In genomic region chr9:107422189-107422802, GRCh38 we compare ENCODE assay signal across 8 cellular contexts.
A peak's percentile ranks its signal among the peaks of the same experiment; 100 is the strongest.
DNase-seq lines count a peak whose midpoint lies in the region; ATAC-seq, FAIRE-seq and TF ChIP-seq lines count a peak whose summit lies in the region.

No MANE protein-coding gene starts in this region.

- DNase-seq in ACHN (peak; percentile 73), HuH-7.5 (ENCODE audit: low spot score) (peak; percentile 69), brain pericyte (ENCODE audit: low read depth, low spot score) (peak; percentile 31), keratinocyte (ENCODE audit: low read depth, low spot score) (no peak)
- DNase-seq in stimulated activated CD4-positive, alpha-beta T cell treated with anti-CD3 and anti-CD28 coated beads, Interleukin-4, amount 100 ng/mL, for 1 hour = peak; percentile 3
- DNase-seq in activated effector memory CD4-positive, alpha-beta T cell treated with Interleukin-2 at 50 U/mL for 16 hours = no peak

- H3K4me1 ChIP-seq in OCI-LY1 (ENCODE audit: insufficient read depth, low read length, severe bottlenecking) (no peaks in the 10 kb centered on the region), keratinocyte (ENCODE audit: control insufficient read depth, extremely low read depth, insufficient read depth, low read length) (peaks cover 10% of the 10 kb centered on the region)

- TF ChIP-seq CTCF in OCI-LY1 (IDR thresholded peaks at IDR 0.05; ENCODE audit: low read length) (peak; percentile 61), keratinocyte (optimal IDR thresholded peaks at IDR 0.05 in 1 of 3, IDR thresholded peaks at IDR 0.05 in 1 of 3, conservative IDR thresholded peaks at IDR 0.05 in 1 of 3; ENCODE audit: extremely low read depth in 1 of 3, insufficient read depth in 2 of 3, low read length in 3 of 3) (peak; percentile 83 to 93 (median 84))

- dilution Hi-C loops in keratinocyte (cut with MboI; ENCODE audit: extremely low pct_ligation_motif_present, low sequenced_read_pairs) = no loop called here

- peak; percentile 54 for ATAC-seq in GM18508 (IDR thresholded peaks at IDR 0.05; ENCODE audit: insufficient read depth, unreplicated experiment)

- no peak overlapping the region for H3K4me2 ChIP-seq in OCI-LY1 (ENCODE audit: low read length)
- no peak overlapping the region for H3K4me2 ChIP-seq in keratinocyte (ENCODE audit: control insufficient read depth, extremely low read depth, insufficient read depth, low read depth, low read length)

- H3K9me2 ChIP-seq in OCI-LY1 (ENCODE audit: low read depth, low read length) = no peaks in the 10 kb centered on the region

- no peak overlapping the region for H3K9ac ChIP-seq in OCI-LY1 (ENCODE audit: low read length)
- no peak overlapping the region for H3K9ac ChIP-seq in keratinocyte (ENCODE audit: control insufficient read depth, extremely low read depth, insufficient read depth, low read length)

- in situ Hi-C loops in ACHN (cut with HindIII; ENCODE audit: low pct_ligation_motif_present, low pct_unique_long_range_greater_than_20kb, low sequenced_read_pairs) = no loop called here

- H3K36me3 ChIP-seq in OCI-LY1 (ENCODE audit: insufficient read depth, low read length) = no peaks in the 10 kb centered on the region
- H3K36me3 ChIP-seq in keratinocyte (ENCODE audit: control insufficient read depth in 2 of 2, extremely low read depth in 1 of 2, insufficient read depth in 2 of 2, low read length in 2 of 2) = no peaks in the 10 kb centered on the region

- H3K9me3 ChIP-seq in OCI-LY1 (ENCODE audit: low read length) (no peaks in the 10 kb centered on the region), keratinocyte (ENCODE audit: control insufficient read depth, low read depth, low read length) (no peaks in the 10 kb centered on the region)

- peak; percentile 43 for FAIRE-seq in keratinocyte (lab: Jason Lieb, UNC)

- H3K4me3 ChIP-seq in OCI-LY1 (ENCODE audit: low read depth, low read length, poor library complexity, severe bottlenecking) (no peak overlapping the region), keratinocyte (ENCODE audit: control insufficient read depth in 2 of 3, extremely low read depth in 1 of 3, insufficient read depth in 2 of 3, low read depth in 1 of 3, low read length in 3 of 3) (no peak overlapping the region)

- no peaks in the 10 kb centered on the region for H3K9me1 ChIP-seq in keratinocyte (ENCODE audit: control insufficient read depth, extremely low read depth, insufficient read depth, low read length)

- no peaks in the 10 kb centered on the region for H4K20me1 ChIP-seq in OCI-LY1 (ENCODE audit: insufficient read depth, low read length)
- no peaks in the 10 kb centered on the region for H4K20me1 ChIP-seq in keratinocyte (ENCODE audit: control insufficient read depth, extremely low read depth, insufficient read depth, low read length)

- no peaks in the 10 kb centered on the region for H3F3A ChIP-seq in OCI-LY1 (ENCODE audit: insufficient read depth, low read length)

- H3K27me3 ChIP-seq in OCI-LY1 (ENCODE audit: insufficient read depth, low read length) = no peaks in the 10 kb centered on the region
- H3K27me3 ChIP-seq in keratinocyte (ENCODE audit: control insufficient read depth, extremely low read depth, insufficient read depth, low read length) = no peaks in the 10 kb centered on the region

- H3K27ac ChIP-seq in OCI-LY1 (ENCODE audit: low read depth, low read length, poor library complexity, severe bottlenecking) (no peak overlapping the region), keratinocyte (ENCODE audit: control insufficient read depth, insufficient read depth, low read length) (no peak overlapping the region)

- H3K79me2 ChIP-seq in OCI-LY1 (ENCODE audit: insufficient read depth, low read length) = no peaks in the 10 kb centered on the region
- no peaks in the 10 kb centered on the region for H3K79me2 ChIP-seq in keratinocyte (ENCODE audit: control insufficient read depth, insufficient read depth, low read length)

- H2AFZ ChIP-seq in OCI-LY1 (ENCODE audit: low read length) (no peak overlapping the region), keratinocyte (ENCODE audit: control insufficient read depth, low read length) (no peak overlapping the region)

Comparison
In these comparisons a context has a peak if more than half of its experiments do, and no peak if none do; other contexts are left out.
1. DNase-seq: peak in ACHN (single experiment), HuH-7.5 (single experiment), brain pericyte (single experiment) and stimulated activated CD4-positive, alpha-beta T cell treated with anti-CD3 and anti-CD28 coated beads, Interleukin-4, amount 100 ng/mL, for 1 hour (single experiment); none in keratinocyte (single experiment) and activated effector memory CD4-positive, alpha-beta T cell treated with Interleukin-2 at 50 U/mL for 16 hours (single experiment).